ENCODE assay signal across 8 cellular contexts in the genomic region with DNA sequence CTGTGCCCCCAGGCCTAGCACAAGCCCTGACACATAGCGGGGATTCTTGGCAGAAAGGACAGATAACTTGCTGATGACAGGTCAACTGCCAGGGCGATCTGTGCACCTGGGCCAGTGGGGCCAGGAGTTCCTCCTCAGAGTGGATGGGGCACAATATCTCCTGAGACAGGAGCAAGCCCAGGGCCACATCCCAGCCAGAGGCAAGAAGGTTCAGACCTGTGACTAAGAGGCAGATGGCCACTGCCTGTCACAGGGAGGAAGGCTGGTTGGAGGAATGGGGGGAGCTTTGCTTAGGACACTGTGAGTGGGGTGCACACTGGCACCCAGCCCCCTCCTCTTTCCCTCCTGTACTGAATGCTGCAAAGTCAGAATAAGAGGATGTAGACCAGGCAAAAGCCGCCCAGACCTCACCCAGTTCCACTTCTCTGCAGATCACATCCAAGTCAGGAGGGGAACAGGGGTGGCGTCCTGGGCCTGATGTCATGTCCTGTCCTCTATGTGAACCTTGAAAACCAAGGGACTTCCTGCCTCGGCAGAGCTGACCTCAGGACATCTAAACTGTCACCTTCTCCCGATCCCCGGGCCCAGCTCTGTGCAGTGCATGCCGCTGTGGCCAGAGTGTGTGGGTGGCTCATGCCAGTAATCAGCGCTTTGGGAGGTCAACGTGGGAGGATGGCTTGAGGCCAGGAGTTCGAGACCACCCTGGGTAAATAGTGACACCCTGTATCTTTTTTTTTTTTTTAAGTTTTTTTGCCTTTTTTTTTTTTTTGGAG. TPM values are rescaled to one million over a fixed set of nuclear protein-coding genes. Genes with fewer than 3 reads are reported as not detected.
DNase-seq lines count a peak whose midpoint lies in the region; TF ChIP-seq lines count a peak whose summit lies in the region.

No MANE protein-coding gene starts in this region.

- WGBS in ovary, 3 donors = 34 to 46% (median 38%) methylated on average over 10 to 11 of the region's 11 CpGs

- H3K9me3 ChIP-seq in MM.1S (replicated peaks; ENCODE audit: insufficient read depth, low read length) (no peaks in the 10 kb centered on the region), ovary (no peaks in the 10 kb centered on the region)

- H3K27me3 ChIP-seq in MM.1S (replicated peaks; ENCODE audit: insufficient read depth, low read length) = no peaks in the 10 kb centered on the region
- no peaks in the 10 kb centered on the region for H3K27me3 ChIP-seq in ovary

- H3K4me1 ChIP-seq in MM.1S (ENCODE audit: low read length) = 0 out of 2 replicates have a peak, but pooled peaks cover 3% of the 10 kb centered on the region
- H3K4me1 ChIP-seq in ovary (ENCODE audit: insufficient read depth) = peaks cover 5% of the 10 kb centered on the region

- peaks cover 4% of the 10 kb centered on the region; the same call in 1 of the 2 replicates for H4K20me1 ChIP-seq in MM.1S (ENCODE audit: insufficient read depth, low read length)

- no peak overlapping the region for H2AFZ ChIP-seq in MM.1S (ENCODE audit: low read length)

- no peaks in the 10 kb centered on the region for H3F3A ChIP-seq in MM.1S (ENCODE audit: insufficient read depth, low read length)

- H3K36me3 ChIP-seq in MM.1S (replicated peaks; ENCODE audit: insufficient read depth, low read length) = no peaks in the 10 kb centered on the region
- H3K36me3 ChIP-seq in ovary = no peaks in the 10 kb centered on the region

- peaks cover 37% of the 10 kb centered on the region for H3K79me2 ChIP-seq in MM.1S (ENCODE audit: low read length)

- no peaks in the 10 kb centered on the region for H3K9me2 ChIP-seq in MM.1S (replicated peaks; ENCODE audit: insufficient read depth, low read length)

- no peak for TF ChIP-seq EP300 in ovary (IDR thresholded peaks at IDR 0.05)

- H3K4me3 ChIP-seq in GM12865 (ENCODE audit: low read depth, low read length) (peak overlapping the region; percentile 63), MM.1S (ENCODE audit: low read length) (peak overlapping the region; percentile 93), fibroblast of villous mesenchyme (ENCODE audit: low read depth, low read length) (peak overlapping the region; percentile 82), ovary (peak overlapping the region; percentile 94)

- H3K27ac ChIP-seq in MM.1S (ENCODE audit: low read length) (peak overlapping the region; percentile 10; the same call in 1 of the 2 replicates), ovary (no peak overlapping the region)

- peak overlapping the region; percentile 96; the same call in 1 of the 2 replicates for H3K9ac ChIP-seq in MM.1S (ENCODE audit: low read length)

- no peak for TF ChIP-seq POLR2A in ovary (IDR thresholded peaks at IDR 0.05)

- H3K4me2 ChIP-seq in MM.1S (ENCODE audit: low read depth, low read length) = peak overlapping the region; percentile 86; the same call in 1 of the 2 replicates

- intact Hi-C loops in ovary (cut with DNase I) = no loop called here

- DNase-seq in GM12865 (ENCODE audit: low read depth) (peak; percentile 88), H4 (ENCODE audit: low spot score) (peak; percentile 70), MM.1S (peak; percentile 72), fibroblast of villous mesenchyme (ENCODE audit: low read depth) (peak; percentile 23), ovary (peak in 2 of 5 donors; percentile 35 to 47), DMS79 treated with DMSO at 0.1 percent for 48 hours (lab: John Stamatoyannopoulos, UW) (no peak), dedifferentiated amniotic fluid mesenchymal stem cell (ENCODE audit: extremely low spot score) (no peak)
- peak; percentile 13 to 23 for DNase-seq in activated CD8-positive, alpha-beta memory T cell treated with anti-CD3 and anti-CD28 coated beads for 4 hours (ENCODE audit: low read depth in 2 of 2)

- no peak for TF ChIP-seq CTCF in GM12865 (IDR thresholded peaks at IDR 0.05; ENCODE audit: insufficient read depth, low read depth, low read length, missing control alignments)
- TF ChIP-seq CTCF in MM.1S (IDR thresholded peaks at IDR 0.05; ENCODE audit: low read length) = no peak
- TF ChIP-seq CTCF in fibroblast of villous mesenchyme (IDR thresholded peaks at IDR 0.05; ENCODE audit: insufficient read depth, low read depth, low read length) = no peak
- TF ChIP-seq CTCF in ovary (IDR thresholded peaks at IDR 0.05) = no peak

RNA-seq across cellular contexts. Expression of gene GUSB, which starts 1.3 kb away (rescaled TPM):
- 41.6 and 47.6 TPM in 2 replicates for total RNA-seq in H4 (2014; rRNA removed; shearing (Covaris generic))
- total RNA-seq in fibroblast of villous mesenchyme (13.0 and 22.9 TPM in 2 replicates), ovary (10 to 100 TPM; 19.6 to 41.8 (median 36.1) TPM)
- 10 to 100 TPM; 54.0 to 80.9 TPM for polyA plus RNA-seq in ovary

Comparison
In these comparisons a context has a peak if more than half of its experiments do, and no peak if none do; other contexts are left out.
1. DNase-seq: peak in GM12865 (single experiment), H4 (single experiment), MM.1S (single experiment), activated CD8-positive, alpha-beta memory T cell treated with anti-CD3 and anti-CD28 coated beads for 4 hours (2 of 2) and fibroblast of villous mesenchyme (single experiment); none in DMS79 treated with DMSO at 0.1 percent for 48 hours (single experiment) and dedifferentiated amniotic fluid mesenchymal stem cell (single experiment).
2. Peak in every context shown above with its lines, with median percentiles within 50 percentile points of each other: H3K4me3 ChIP-seq.